In genomic region chr3:49812916-49813496, GRCh38 we compare ENCODE assay signal across 6 cellular contexts. TPM values are rescaled to one million over a fixed set of nuclear protein-coding genes. Genes with fewer than 3 reads are reported as not detected.
A peak's percentile ranks its signal among the peaks of the same experiment; 100 is the strongest.
DNase-seq lines count a peak whose midpoint lies in the region; FAIRE-seq and TF ChIP-seq lines count a peak whose summit lies in the region.

No MANE protein-coding gene starts in this region.

- peak overlapping the region; percentile 91; the same call in 1 of the 2 replicates for H2AFZ ChIP-seq in MM.1S (ENCODE audit: low read length)
- no peak overlapping the region for H2AFZ ChIP-seq in H1 (ENCODE audit: low read length)

- no peak for TF ChIP-seq EP300 in H1 (IDR thresholded peaks at IDR 0.05; ENCODE audit: borderline replicate concordance in 1 of 2, low read depth in 2 of 2, low read length in 2 of 2)

- no peak for TF ChIP-seq RAD21 in H1 (IDR thresholded peaks at IDR 0.05 in 1 of 2, conservative IDR thresholded peaks at IDR 0.05 in 1 of 2; ENCODE audit: low read depth in 2 of 2, low read length in 2 of 2)

- no peak overlapping the region for H2AK5ac ChIP-seq in H1 (ENCODE audit: low read depth, low read length)

- H4K5ac ChIP-seq in H1 (ENCODE audit: insufficient read length, low read depth, low read length), result no peak overlapping the region

- H3K79me2 ChIP-seq in MM.1S (ENCODE audit: low read length) (no peaks in the 10 kb centered on the region), H1 (ENCODE audit: control insufficient read depth in 1 of 2, insufficient read depth in 2 of 2, low read length in 2 of 2) (no peaks in the 10 kb centered on the region)

- H2BK5ac ChIP-seq in H1 (ENCODE audit: low read depth, low read length), result no peak overlapping the region

- no peak overlapping the region for H3K14ac ChIP-seq in H1 (ENCODE audit: insufficient read length)

- H4K8ac ChIP-seq in H1 (ENCODE audit: extremely low read depth, insufficient read depth, low read length), result no peak overlapping the region

- no peak overlapping the region for H2BK20ac ChIP-seq in H1 (ENCODE audit: low read length)

- 0 out of 2 replicates have a peak overlapping the region, but pooled peaks have one; percentile 39 for H2BK12ac ChIP-seq in H1 (ENCODE audit: low read depth, low read length)

- no peaks in the 10 kb centered on the region for H3F3A ChIP-seq in MM.1S (ENCODE audit: insufficient read depth, low read length)

- H3K36me3 ChIP-seq in MM.1S (replicated peaks; ENCODE audit: insufficient read depth, low read length) (no peaks in the 10 kb centered on the region), H1 (ENCODE audit: control insufficient read depth in 2 of 4, insufficient read depth in 4 of 4, low read length in 3 of 4) (no peaks in the 10 kb centered on the region), skeletal muscle satellite cell (ENCODE audit: insufficient read depth, low read length) (no peaks in the 10 kb centered on the region)

- no peak overlapping the region for H4K91ac ChIP-seq in H1 (replicated peaks; ENCODE audit: insufficient read length, low read length)

- no peak for DNase-seq in MM.1S
- no peak for DNase-seq in H1 (ENCODE audit: low read depth in 1 of 2, low spot score in 2 of 2)
- no peak for DNase-seq in RPMI8226
- no peak for DNase-seq in HTR-8/SVneo (ENCODE audit: insufficient read length, low spot score)
- no peak for DNase-seq in GF-D8 (lab: John Stamatoyannopoulos, UW)

- H3K27ac ChIP-seq in MM.1S (ENCODE audit: low read length) (no peak overlapping the region), H1 (ENCODE audit: low read depth, low read length) (no peak overlapping the region)

- no peak overlapping the region for H3K23ac ChIP-seq in H1 (ENCODE audit: insufficient read length)

- H3K9ac ChIP-seq in MM.1S (ENCODE audit: low read length) (peak overlapping the region; percentile 33; the same call in 1 of the 2 replicates), H1 (replicated peaks in 1 of 4; ENCODE audit: extremely low read depth in 1 of 4, low read depth in 3 of 4, low read length in 3 of 4) (no peak overlapping the region), skeletal muscle satellite cell (ENCODE audit: low read depth, low read length) (peak overlapping the region; percentile 70)

- H3K18ac ChIP-seq in H1 (ENCODE audit: extremely low read depth, low read length), result no peak overlapping the region

- H3K9me3 ChIP-seq in MM.1S (replicated peaks; ENCODE audit: insufficient read depth, low read length), result no peaks in the 10 kb centered on the region
- H3K9me3 ChIP-seq in H1 (ENCODE audit: insufficient read depth in 2 of 2, low read depth in 1 of 2, low read length in 1 of 2), result no peaks in the 10 kb centered on the region
- H3K9me3 ChIP-seq in skeletal muscle satellite cell (replicated peaks; ENCODE audit: low read length), result no peaks in the 10 kb centered on the region

- 88% methylated on average over 9 of the region's 9 CpGs; no CpG with 5 or more reads in 1 of the 2 experiments for WGBS in H1 (ENCODE audit: extremely low coverage in 1 of 2, insufficient coverage in 1 of 2, insufficient read length in 1 of 2, insufficient replicate concordance in 2 of 2, low coverage in 1 of 2, low lambda C conversion rate in 2 of 2, missing lambda C conversion rate in 1 of 2), 2 experiments

- H4K20me1 ChIP-seq in MM.1S (ENCODE audit: insufficient read depth, low read length) (no peaks in the 10 kb centered on the region), H1 (replicated peaks in 1 of 2; ENCODE audit: control insufficient read depth in 1 of 2, insufficient read depth in 2 of 2, low read length in 2 of 2) (no peaks in the 10 kb centered on the region)

- POLR2A ChIA-PET in H1 (lab: Charles Lee; ENCODE audit: partially characterized antibody), result no interaction called here

- H3K4me3 ChIP-seq in MM.1S (ENCODE audit: low read length) (peak overlapping the region; percentile 56; the same call in 1 of the 2 replicates), H1 (ENCODE audit: extremely low read depth in 1 of 4, insufficient read depth in 2 of 4, low read depth in 3 of 4, low read length in 4 of 4) (no peak overlapping the region), skeletal muscle satellite cell (ENCODE audit: low read length) (peak overlapping the region; percentile 70)

- H3K4me2 ChIP-seq in MM.1S (ENCODE audit: low read depth, low read length) (peak overlapping the region; percentile 79; the same call in 1 of the 2 replicates), H1 (ENCODE audit: insufficient read depth in 1 of 2, low read depth in 2 of 2, low read length in 2 of 2) (no peak overlapping the region), skeletal muscle satellite cell (ENCODE audit: low read length) (peak overlapping the region; percentile 91)

- H3K4me1 ChIP-seq in MM.1S (ENCODE audit: low read length) (peaks cover 3% of the 10 kb centered on the region; the same call in 1 of the 2 replicates), H1 (replicated peaks in 1 of 4; ENCODE audit: control insufficient read depth in 3 of 4, insufficient read depth in 4 of 4, low read length in 3 of 4) (no peaks in the 10 kb centered on the region), skeletal muscle satellite cell (ENCODE audit: control insufficient read depth, insufficient read depth, low read length) (peaks cover 12% of the 10 kb centered on the region)

- no peak for TF ChIP-seq POLR2A in H1 (IDR thresholded peaks at IDR 0.05; ENCODE audit: control extremely low read depth in 1 of 2, low read depth in 2 of 2, low read length in 2 of 2)

- no peak overlapping the region for H3K56ac ChIP-seq in H1 (replicated peaks; ENCODE audit: insufficient read length, low read depth, low read length)

- no peaks in the 10 kb centered on the region for H3K27me3 ChIP-seq in MM.1S (replicated peaks; ENCODE audit: insufficient read depth, low read length)
- peaks cover 0 to 3% (median 0%) of the 10 kb centered on the region in 4 experiments; a peak in 1 of 7 replicates for H3K27me3 ChIP-seq in H1 (replicated peaks in 1 of 4; ENCODE audit: control insufficient read depth in 3 of 4, extremely low read depth in 1 of 4, insufficient read depth in 3 of 4, low read length in 3 of 4)
- no peaks in the 10 kb centered on the region for H3K27me3 ChIP-seq in skeletal muscle satellite cell (ENCODE audit: control insufficient read depth, insufficient read depth, low read length)

- H3K4ac ChIP-seq in H1 (replicated peaks; ENCODE audit: insufficient read length, low read depth, low read length), result no peak overlapping the region

- no peaks in the 10 kb centered on the region for H3K23me2 ChIP-seq in H1 (ENCODE audit: low read depth, low read length)

- no peaks in the 10 kb centered on the region; the same call in 1 of the 2 replicates for H3K79me1 ChIP-seq in H1 (ENCODE audit: low read depth, low read length)

- CTCF ChIA-PET in H1 (lab: Charles Lee; ENCODE audit: partially characterized antibody), result interaction anchor here (0.8 to 17.0 kb wide), 7 partner anchors 7 to 112 kb away, joined by 3 to 266 read pairs (median 4); partner anchors contain the start of gene INKA1

- FAIRE-seq in H1 (lab: Jason Lieb, UNC) (no peak), HTR-8/SVneo (lab: Jason Lieb, UNC) (no peak)

- no peak for TF ChIP-seq CTCF in MM.1S (IDR thresholded peaks at IDR 0.05; ENCODE audit: low read length)
- TF ChIP-seq CTCF in H1 (IDR thresholded peaks at IDR 0.05; ENCODE audit: control extremely low read depth in 1 of 3, insufficient read depth in 1 of 3, low read depth in 1 of 3, low read length in 3 of 3), result no peak

- H3K9me2 ChIP-seq in MM.1S (replicated peaks; ENCODE audit: insufficient read depth, low read length), result no peaks in the 10 kb centered on the region

- H2BK15ac ChIP-seq in H1 (ENCODE audit: low read length), result no peak overlapping the region

- no peak overlapping the region for H2BK120ac ChIP-seq in H1 (replicated peaks; ENCODE audit: low read depth, low read length)

RNA-seq across cellular contexts. Expression of gene UBA7, which starts 0.7 kb away (rescaled TPM):
- total RNA-seq in H1 (2021; fragmentation: NEBNext Ultra II Directional; extraction: Animal tissue kit (Norgen Biotek cat#: 25700)), result 0.34 and 1.9 TPM in 2 replicates
- polyA plus RNA-seq in H1 (2011; rRNA removed), result 0.65 and 1.8 TPM in 2 replicates
- 1.6 TPM for polyA plus RNA-seq in H1 (2011; cell fraction: cytosol; rRNA removed)
- polyA plus RNA-seq in H1 (2011; cell fraction: nucleus; rRNA removed), result 8.9 TPM
- polyA plus RNA-seq in H1 (2012, experiment 1 of 2), result 0.66 to 1.4 TPM (median 0.97 TPM) in 4 replicates
- 0.46 TPM for polyA plus RNA-seq in H1 (2012, experiment 2 of 2)
- 0.26 TPM for polyA plus RNA-seq in H1 (2013, experiment 1 of 2)
- 0.22 TPM for polyA plus RNA-seq in H1 (2013, experiment 2 of 2)
- polyA minus RNA-seq in H1 (2011; rRNA and poly(A)+ RNA removed), result 1.3 TPM in 1 of 2 replicates, not detected in the other
- polyA minus RNA-seq in H1 (2011; cell fraction: cytosol; rRNA and poly(A)+ RNA removed), result not detected
- polyA minus RNA-seq in H1 (2011; cell fraction: nucleus; rRNA and poly(A)+ RNA removed), result 2.8 TPM
- total RNA-seq in skeletal muscle satellite cell (2012; rRNA removed), result 15.0 and 17.7 TPM in 2 replicates

RNA-seq across cellular contexts. Expression of gene INKA1, which starts 9.9 kb away (rescaled TPM):
- total RNA-seq in H1 (2021; fragmentation: NEBNext Ultra II Directional; extraction: Animal tissue kit (Norgen Biotek cat#: 25700)), result 1.3 and 1.8 TPM in 2 replicates
- polyA plus RNA-seq in H1 (2011; rRNA removed), result 4.7 and 4.8 TPM in 2 replicates
- 3.4 TPM for polyA plus RNA-seq in H1 (2011; cell fraction: cytosol; rRNA removed)
- 4.0 TPM for polyA plus RNA-seq in H1 (2011; cell fraction: nucleus; rRNA removed)
- 0.70 to 2.1 TPM (median 1.8 TPM) in 4 replicates for polyA plus RNA-seq in H1 (2012, experiment 1 of 2)
- 1.6 TPM for polyA plus RNA-seq in H1 (2012, experiment 2 of 2)
- polyA plus RNA-seq in H1 (2013, experiment 1 of 2), result 1.7 TPM
- polyA plus RNA-seq in H1 (2013, experiment 2 of 2), result 1.7 TPM
- polyA minus RNA-seq in H1 (2011; rRNA and poly(A)+ RNA removed), result 1.6 and 2.1 TPM in 2 replicates
- polyA minus RNA-seq in H1 (2011; cell fraction: cytosol; rRNA and poly(A)+ RNA removed), result 1.1 TPM
- polyA minus RNA-seq in H1 (2011; cell fraction: nucleus; rRNA and poly(A)+ RNA removed), result 3.2 TPM
- 4.3 and 5.7 TPM in 2 replicates for total RNA-seq in skeletal muscle satellite cell (2012; rRNA removed)

RNA-seq across cellular contexts. Expression of gene CDHR4, which starts 13.3 kb away (rescaled TPM):
- 0.50 and 0.54 TPM in 2 replicates for total RNA-seq in H1 (2021; fragmentation: NEBNext Ultra II Directional; extraction: Animal tissue kit (Norgen Biotek cat#: 25700))
- 0.60 and 0.96 TPM in 2 replicates for polyA plus RNA-seq in H1 (2011; rRNA removed)
- polyA plus RNA-seq in H1 (2011; cell fraction: cytosol; rRNA removed), result 0.89 TPM
- polyA plus RNA-seq in H1 (2011; cell fraction: nucleus; rRNA removed), result 6.2 TPM
- polyA plus RNA-seq in H1 (2012, experiment 1 of 2), result 0.38 to 0.50 TPM (median 0.42 TPM) in 4 replicates
- polyA plus RNA-seq in H1 (2012, experiment 2 of 2), result not detected
- 0.18 TPM for polyA plus RNA-seq in H1 (2013, experiment 1 of 2)
- 0.17 TPM for polyA plus RNA-seq in H1 (2013, experiment 2 of 2)
- polyA minus RNA-seq in H1 (2011; rRNA and poly(A)+ RNA removed), result 0.66 and 0.71 TPM in 2 replicates
- polyA minus RNA-seq in H1 (2011; cell fraction: cytosol; rRNA and poly(A)+ RNA removed), result not detected
- polyA minus RNA-seq in H1 (2011; cell fraction: nucleus; rRNA and poly(A)+ RNA removed), result 1.00 TPM
- total RNA-seq in skeletal muscle satellite cell (2012; rRNA removed), result 0.22 TPM in 1 of 2 replicates, not detected in the other

RNA-seq across cellular contexts. Expression of gene IP6K1, which starts 26.7 kb away (rescaled TPM):
- total RNA-seq in H1 (2021; fragmentation: NEBNext Ultra II Directional; extraction: Animal tissue kit (Norgen Biotek cat#: 25700)), result 35.2 and 36.3 TPM in 2 replicates
- 31.5 and 43.9 TPM in 2 replicates for polyA plus RNA-seq in H1 (2011; rRNA removed)
- polyA plus RNA-seq in H1 (2011; cell fraction: cytosol; rRNA removed), result 35.7 TPM
- polyA plus RNA-seq in H1 (2011; cell fraction: nucleus; rRNA removed), result 57.3 TPM
- 24.6 to 29.9 TPM (median 26.4 TPM) in 4 replicates for polyA plus RNA-seq in H1 (2012, experiment 1 of 2)
- polyA plus RNA-seq in H1 (2012, experiment 2 of 2), result 31.3 TPM
- 15.2 TPM for polyA plus RNA-seq in H1 (2013, experiment 1 of 2)
- 15.8 TPM for polyA plus RNA-seq in H1 (2013, experiment 2 of 2)
- 93.9 and 111 TPM in 2 replicates for polyA minus RNA-seq in H1 (2011; rRNA and poly(A)+ RNA removed)
- polyA minus RNA-seq in H1 (2011; cell fraction: cytosol; rRNA and poly(A)+ RNA removed), result 35.8 TPM
- 20.8 TPM for polyA minus RNA-seq in H1 (2011; cell fraction: nucleus; rRNA and poly(A)+ RNA removed)
- 27.3 and 29.4 TPM in 2 replicates for total RNA-seq in skeletal muscle satellite cell (2012; rRNA removed)

RNA-seq across cellular contexts. Expression of gene TRAIP, which starts 43.4 kb away (rescaled TPM):
- 25.4 and 28.1 TPM in 2 replicates for total RNA-seq in H1 (2021; fragmentation: NEBNext Ultra II Directional; extraction: Animal tissue kit (Norgen Biotek cat#: 25700))
- polyA plus RNA-seq in H1 (2011; rRNA removed), result 27.7 and 29.5 TPM in 2 replicates
- 29.3 TPM for polyA plus RNA-seq in H1 (2011; cell fraction: cytosol; rRNA removed)
- 101 TPM for polyA plus RNA-seq in H1 (2011; cell fraction: nucleus; rRNA removed)
- 21.5 to 33.3 TPM (median 29.6 TPM) in 4 replicates for polyA plus RNA-seq in H1 (2012, experiment 1 of 2)
- 18.8 TPM for polyA plus RNA-seq in H1 (2012, experiment 2 of 2)
- 22.0 TPM for polyA plus RNA-seq in H1 (2013, experiment 1 of 2)
- 20.9 TPM for polyA plus RNA-seq in H1 (2013, experiment 2 of 2)
- 37.3 and 44.4 TPM in 2 replicates for polyA minus RNA-seq in H1 (2011; rRNA and poly(A)+ RNA removed)
- 14.4 TPM for polyA minus RNA-seq in H1 (2011; cell fraction: cytosol; rRNA and poly(A)+ RNA removed)
- polyA minus RNA-seq in H1 (2011; cell fraction: nucleus; rRNA and poly(A)+ RNA removed), result 39.7 TPM
- 4.1 and 5.2 TPM in 2 replicates for total RNA-seq in skeletal muscle satellite cell (2012; rRNA removed)

Comparison
In these comparisons a context has a peak if more than half of its experiments do, and no peak if none do; other contexts are left out.
1. H3K4me2 ChIP-seq: peak in MM.1S (single experiment) and skeletal muscle satellite cell (single experiment); none in H1 (0 of 2).
2. H3K4me3 ChIP-seq: peak in MM.1S (single experiment) and skeletal muscle satellite cell (single experiment); none in H1 (0 of 4).
3. H3K9ac ChIP-seq: peak in MM.1S (single experiment) and skeletal muscle satellite cell (single experiment); none in H1 (0 of 4).